Comparison of ENCODE assay signal across 32 cellular contexts in genomic region chr6:140554421-140554820, GRCh38.
"Had no signal": no experiment of that assay in that cellular context is flagged by ENCODE, and none has a peak within 500 bp of the region (broad histone marks: within the 10 kb centered on the region; RNA-seq: fewer than 3 reads in every experiment).

No MANE protein-coding gene starts in this region.

- DNase-seq: activated CD4-positive, alpha-beta T cell treated with anti-CD3 and anti-CD28 coated beads for 48 hours; activated CD4-positive, alpha-beta T cell treated with anti-CD3 and anti-CD28 coated beads, Interleukin-2, amount 50 U/mL, for 48 hours; activated CD8-positive, alpha-beta memory T cell treated with anti-CD3 and anti-CD28 coated beads for 24 hours; activated effector memory CD4-positive, alpha-beta T cell treated with Interleukin-2 at 50 U/mL for 16 hours; activated naive CD4-positive, alpha-beta T cell treated with anti-CD3 and anti-CD28 coated beads for 36 hours; activated naive CD8-positive, alpha-beta T cell treated with anti-CD3 and anti-CD28 coated beads for 36 hours; adrenal gland; body of pancreas; cerebellar nuclear complex; dorsolateral prefrontal cortex; effector memory CD8-positive, alpha-beta T cell; heart left ventricle; hypothalamus; immature natural killer cell; kidney glomerular epithelial cell; left lung; lower lobe of right lung; naive B cell; nephron progenitor cell; ovary; sigmoid colon; stimulated activated CD4-positive, alpha-beta T cell treated with anti-CD3 and anti-CD28 coated beads, Interleukin-1b, Interleukin-23, amount 100 ng/mL, for 48 hours; stimulated activated naive CD4-positive, alpha-beta T cell treated with Interleukin-2 at 50 U/mL for 16 hours; T1000; testis; trophoblast cell; uterus; WERI-Rb-1 had no signal

- H3K4me3 ChIP-seq: adrenal gland, body of pancreas, cardiac muscle cell, coronary artery, dorsolateral prefrontal cortex, heart left ventricle, left lung, lower lobe of right lung, ovary, prostate gland, sigmoid colon, smooth muscle cell, testis, uterus had no signal
